31 cellular contexts compared by ENCODE assay signal in genomic region chr2:867296-867695, GRCh38.
"Had no signal": no experiment of that assay in that cellular context is flagged by ENCODE, and none has a peak within 500 bp of the region (broad histone marks: within the 10 kb centered on the region; RNA-seq: fewer than 3 reads in every experiment).

No MANE protein-coding gene starts in this region.

- FAIRE-seq: colon, kidney had no signal

- H3K36me3 Mint-ChIP-seq: activated naive CD8-positive, alpha-beta T cell treated with anti-CD3 and anti-CD28 coated beads for 36 hours; stimulated activated memory B cell treated with anti-CD40 and anti-IgM and Interleukin-4, amounts not matched to agents 10 μg/mL and 1 μg/mL and 100 μg/mL, for 72 hours; type B pancreatic cell had no signal

- H3K27me3 ChIP-seq: adrenal gland, body of pancreas, right atrium auricular region, vagina had no signal

- H3K4me3 ChIP-seq: adrenal gland, body of pancreas, left ventricle myocardium inferior, lung, right atrium auricular region, smooth muscle cell, vagina had no signal

- H3K4me3 Mint-ChIP-seq: activated CD4-positive, alpha-beta memory T cell treated with anti-CD3 and anti-CD28 coated beads, Interleukin-2, amount 10 ng/mL, durations not matched to agents 7 days and 5 days; activated naive CD4-positive, alpha-beta T cell treated with anti-CD3 and anti-CD28 coated beads for 36 hours; activated naive CD8-positive, alpha-beta T cell treated with anti-CD3 and anti-CD28 coated beads for 36 hours; neural crest cell; stimulated activated memory B cell treated with anti-CD40 and anti-IgM and Interleukin-4, amounts not matched to agents 10 μg/mL and 1 μg/mL and 100 μg/mL, for 72 hours; stimulated activated naive CD8-positive, alpha-beta T cell treated with anti-CD3 and anti-CD28 coated beads, Interleukin-15, amount 100 ng/mL, for 72 hours; type B pancreatic cell had no signal

- H3K27ac ChIP-seq: adrenal gland, body of pancreas, left ventricle myocardium inferior, right atrium auricular region, vagina, WERI-Rb-1 had no signal

- H3K36me3 ChIP-seq: adrenal gland, left ventricle myocardium inferior, right atrium auricular region, vagina, WERI-Rb-1 had no signal

- H3K9me3 Mint-ChIP-seq: activated CD4-positive, alpha-beta memory T cell treated with anti-CD3 and anti-CD28 coated beads, Interleukin-2, amount 10 ng/mL, durations not matched to agents 7 days and 5 days; activated naive CD4-positive, alpha-beta T cell treated with anti-CD3 and anti-CD28 coated beads for 36 hours; activated naive CD8-positive, alpha-beta T cell treated with anti-CD3 and anti-CD28 coated beads for 36 hours; neural crest cell; stimulated activated memory B cell treated with anti-CD40 and anti-IgM and Interleukin-4, amounts not matched to agents 10 μg/mL and 1 μg/mL and 100 μg/mL, for 72 hours; stimulated activated naive CD8-positive, alpha-beta T cell treated with anti-CD3 and anti-CD28 coated beads, Interleukin-15, amount 100 ng/mL, for 72 hours; type B pancreatic cell had no signal

- ATAC-seq: activated CD4-positive, CD25-positive, alpha-beta regulatory T cell treated with anti-CD3 and anti-CD28 coated beads, Interleukin-2, amount 50 U/mL, for 24 hours; stimulated activated memory B cell treated with anti-CD40 and anti-IgM and Interleukin-4, amounts not matched to agents 10 μg/mL and 1 μg/mL and 100 μg/mL, for 72 hours; stimulated activated naive CD8-positive, alpha-beta T cell treated with anti-CD3 and anti-CD28 coated beads, Interleukin-15, amount 100 ng/mL, for 72 hours had no signal

- H3K4me1 Mint-ChIP-seq: activated CD4-positive, alpha-beta memory T cell treated with anti-CD3 and anti-CD28 coated beads, Interleukin-2, amount 10 ng/mL, durations not matched to agents 7 days and 5 days; activated naive CD8-positive, alpha-beta T cell treated with anti-CD3 and anti-CD28 coated beads for 36 hours; stimulated activated memory B cell treated with anti-CD40 and anti-IgM and Interleukin-4, amounts not matched to agents 10 μg/mL and 1 μg/mL and 100 μg/mL, for 72 hours; stimulated activated naive CD8-positive, alpha-beta T cell treated with anti-CD3 and anti-CD28 coated beads, Interleukin-15, amount 100 ng/mL, for 72 hours had no signal

- H3K27ac Mint-ChIP-seq: activated CD4-positive, alpha-beta memory T cell treated with anti-CD3 and anti-CD28 coated beads, Interleukin-2, amount 10 ng/mL, durations not matched to agents 7 days and 5 days; activated naive CD4-positive, alpha-beta T cell treated with anti-CD3 and anti-CD28 coated beads for 36 hours; activated naive CD8-positive, alpha-beta T cell treated with anti-CD3 and anti-CD28 coated beads for 36 hours; stimulated activated memory B cell treated with anti-CD40 and anti-IgM and Interleukin-4, amounts not matched to agents 10 μg/mL and 1 μg/mL and 100 μg/mL, for 72 hours; stimulated activated naive CD8-positive, alpha-beta T cell treated with anti-CD3 and anti-CD28 coated beads, Interleukin-15, amount 100 ng/mL, for 72 hours; type B pancreatic cell had no signal

- H3K9me3 ChIP-seq: adrenal gland, body of pancreas, left ventricle myocardium inferior, right atrium auricular region, vagina had no signal

- H3K4me1 ChIP-seq: adrenal gland, body of pancreas, left ventricle myocardium inferior, vagina had no signal

- DNase-seq: activated CD4-positive, alpha-beta memory T cell treated with anti-CD3 and anti-CD28 coated beads, Interleukin-2, amount 10 ng/mL, durations not matched to agents 7 days and 5 days; activated CD4-positive, alpha-beta T cell treated with anti-CD3 and anti-CD28 coated beads for 48 hours; activated naive CD4-positive, alpha-beta T cell treated with anti-CD3 and anti-CD28 coated beads for 36 hours; activated naive CD8-positive, alpha-beta T cell treated with anti-CD3 and anti-CD28 coated beads for 36 hours; activated T-cell treated with anti-CD3 and anti-CD28 coated beads, Interleukin-2, amount 50 U/mL, for 48 hours; aorta; dermis blood vessel endothelial cell; effector CD4-positive, alpha-beta T cell; head of caudate nucleus; hippocampal formation; kidney; left ventricle myocardium inferior; nucleus accumbens; stimulated activated CD4-positive, alpha-beta T cell treated with anti-CD3 and anti-CD28 coated beads, Interleukin-1b, Interleukin-23, amount 100 ng/mL, for 48 hours; stimulated activated CD4-positive, alpha-beta T cell treated with anti-CD3 and anti-CD28 coated beads, Interleukin-4, amount 100 ng/mL, for 4 hours; stimulated activated CD8-positive, alpha-beta memory T cell treated with anti-CD3 and anti-CD28 coated beads, Interleukin-4, amount 100 ng/mL, for 48 hours; stimulated activated naive CD8-positive, alpha-beta T cell treated with anti-CD3 and anti-CD28 coated beads, Interleukin-15, amount 100 ng/mL, for 72 hours; substantia nigra; T-helper 9 cell; WERI-Rb-1 had no signal
